ENCODE assay signal across 1 cellular context in the genomic region with DNA sequence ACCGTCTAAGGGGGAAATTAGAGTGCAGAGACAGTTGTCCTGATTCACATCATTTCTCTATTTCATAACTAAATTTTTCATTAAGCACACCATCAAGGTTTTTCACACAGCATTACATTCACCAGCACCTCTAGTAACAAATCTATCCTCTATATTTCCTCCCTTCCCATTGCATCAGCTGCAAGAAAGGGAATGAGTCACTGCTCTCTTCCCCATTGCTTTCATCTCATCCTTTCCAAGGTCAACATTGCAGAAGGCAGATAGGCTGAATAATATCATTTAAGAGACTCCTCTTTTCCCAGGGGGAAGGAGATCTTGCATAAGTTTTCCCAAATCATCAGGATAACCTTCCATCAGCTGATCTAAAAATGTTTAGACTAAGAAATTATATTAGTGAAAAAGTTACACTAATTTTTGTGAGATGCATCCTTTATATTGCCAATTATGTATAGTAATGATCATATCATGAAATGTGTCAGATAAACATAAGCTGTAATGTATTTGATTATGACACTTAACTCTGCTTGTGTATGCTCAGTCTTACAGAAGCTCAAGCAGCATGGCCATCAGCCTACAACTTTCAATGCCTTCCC.
A peak's percentile ranks its signal among the peaks of the same experiment; 100 is the strongest.
TF ChIP-seq lines count a peak whose summit lies in the region.

No MANE protein-coding gene starts in this region.

TF ChIP-seq in endothelial cell of umbilical vein, 7 proteins besides CTCF, POLR2A, EP300 and RAD21:
- peak; percentile 36 for TF ChIP-seq POLR2AphosphoS5 (IDR thresholded peaks at IDR 0.05; ENCODE audit: insufficient read depth, low read depth, low read length)
- TF ChIP-seq, protein P1, sequence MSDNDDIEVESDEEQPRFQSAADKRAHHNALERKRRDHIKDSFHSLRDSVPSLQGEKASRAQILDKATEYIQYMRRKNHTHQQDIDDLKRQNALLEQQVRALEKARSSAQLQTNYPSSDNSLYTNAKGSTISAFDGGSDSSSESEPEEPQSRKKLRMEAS (IDR thresholded peaks at IDR 0.05; ENCODE audit: insufficient read depth, insufficient read length), result no peak
- TF ChIP-seq JUN (IDR thresholded peaks at IDR 0.05; ENCODE audit: borderline replicate concordance, insufficient read depth, insufficient read length, low read depth), result peak; percentile 75
- peak; percentile 90 for TF ChIP-seq FOS (IDR thresholded peaks at IDR 0.05; ENCODE audit: borderline replicate concordance, insufficient read depth, low read length)
- peak; percentile 14 for TF ChIP-seq GATA2 (IDR thresholded peaks at IDR 0.05; ENCODE audit: insufficient read depth, insufficient read length, low read depth, low read length)
- no peak for TF ChIP-seq EZH2 (IDR thresholded peaks at IDR 0.05; ENCODE audit: borderline replicate concordance, low read depth, low read length, severe bottlenecking)
- TF ChIP-seq MYC (IDR thresholded peaks at IDR 0.05; ENCODE audit: low read depth, low read length), result no peak
